ENCODE assay signal across 1 cellular context in genomic region chr7:128383781-128384180, GRCh38.
TF ChIP-seq lines count a peak whose summit lies in the region.

No MANE protein-coding gene starts in this region.

TF ChIP-seq in A549, 52 proteins besides CTCF, POLR2A, EP300 and RAD21 (continued from another document):
- TF ChIP-seq TP53 (CRISPR knock-in tag; IDR thresholded peaks at IDR 0.05) (no peak), KDM1A (IDR thresholded peaks at IDR 0.05; ENCODE audit: low read depth) (no peak), ESRRA (IDR thresholded peaks at IDR 0.05; ENCODE audit: borderline replicate concordance, low read length) (no peak), HDAC2 (IDR thresholded peaks at IDR 0.05) (no peak), NR3C1 (IDR thresholded peaks at IDR 0.05) (no peak), MAFK (IDR thresholded peaks at IDR 0.05; ENCODE audit: partially characterized antibody) (no peak)
